ENCODE assay signal across 17 cellular contexts in the genomic region with DNA sequence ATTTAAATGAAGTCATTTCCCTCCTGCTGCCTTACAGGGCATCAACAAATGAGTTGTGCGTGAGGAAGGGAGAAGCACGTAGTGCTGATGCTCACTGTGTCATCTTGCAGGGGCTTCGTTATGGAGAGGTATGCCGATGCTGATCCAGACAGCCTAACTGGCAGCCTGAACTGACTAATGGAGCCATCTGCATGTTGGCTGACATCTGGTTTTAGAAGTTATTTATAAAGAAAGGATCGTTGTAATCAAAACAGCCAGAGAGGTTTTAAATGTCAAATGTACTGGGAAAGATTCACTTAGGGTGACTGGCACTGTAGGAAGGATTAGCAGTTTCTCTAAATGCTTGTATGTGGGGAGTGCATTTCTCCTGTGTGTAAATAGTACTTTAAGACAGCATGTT. TPM values are rescaled to one million over a fixed set of nuclear protein-coding genes. Genes with fewer than 3 reads are reported as not detected.
DNase-seq lines count a peak whose midpoint lies in the region; ATAC-seq and TF ChIP-seq lines count a peak whose summit lies in the region.
"Had no signal": no experiment of that assay in that cellular context is flagged by ENCODE, and none has a peak within 500 bp of the region (broad histone marks: within the 10 kb centered on the region; RNA-seq: fewer than 3 reads in every experiment).

No MANE protein-coding gene starts in this region.

- H3K9me3 Mint-ChIP-seq in HFFc6 = no peaks in the 10 kb centered on the region
- H3K9me3 Mint-ChIP-seq: activated T-cell treated with anti-CD3 and anti-CD28 coated beads, Interleukin-2, amount 50 U/mL, for 72 hours; nephron had no signal

- no peaks in the 10 kb centered on the region for H3K27me3 ChIP-seq in brain microvascular endothelial cell (replicated peaks)
- H3K27me3 ChIP-seq: SJSA1 had no signal

- POLR2A ChIA-PET in GM10248 (lab: Yijun Ruan, JAX) = no interaction called here

- peaks cover 12% of the 10 kb centered on the region for H3K4me1 Mint-ChIP-seq in HFFc6 (ENCODE audit: low read depth)

- H3K27me3 Mint-ChIP-seq in HFFc6 (ENCODE audit: insufficient read depth) = no peaks in the 10 kb centered on the region; the same call in 1 of the 2 replicates

- TF ChIP-seq CTCF in HFFc6 (IDR thresholded peaks at IDR 0.05) = no peak
- no peak for TF ChIP-seq CTCF in brain microvascular endothelial cell (IDR thresholded peaks at IDR 0.05; ENCODE audit: low read depth, low read length, missing control alignments)
- no peak for TF ChIP-seq CTCF in GM10248 (IDR thresholded peaks at IDR 0.05; ENCODE audit: control extremely low read depth, extremely low read depth, low read depth, missing control alignments)

- peak overlapping the region; percentile 47; the same call in 1 of the 2 replicates for H3K4me3 Mint-ChIP-seq in HFFc6
- H3K4me3 Mint-ChIP-seq: activated T-cell treated with anti-CD3 and anti-CD28 coated beads, Interleukin-2, amount 50 U/mL, for 72 hours; nephron had no signal

- ATAC-seq in GM19324 (IDR thresholded peaks at IDR 0.05; ENCODE audit: low FRiP score, unreplicated experiment) = no peak
- ATAC-seq: activated T-cell treated with anti-CD3 and anti-CD28 coated beads, Interleukin-2, amount 50 U/mL, for 72 hours had no signal

- H3K36me3 ChIP-seq in brain microvascular endothelial cell (replicated peaks) = no peaks in the 10 kb centered on the region
- H3K36me3 ChIP-seq: SJSA1, thoracic aorta had no signal

- H3K4me3 ChIP-seq in brain microvascular endothelial cell (ENCODE audit: low read depth, low read length) = no peak overlapping the region
- H3K4me3 ChIP-seq: coronary artery, SJSA1, thoracic aorta had no signal

- in situ Hi-C loops in brain microvascular endothelial cell (cut with HindIII; ENCODE audit: low pct_ligation_motif_present, low sequenced_read_pairs) = no loop called here

- peak overlapping the region; percentile 47; the same call in 1 of the 2 replicates for H3K27ac Mint-ChIP-seq in HFFc6
- H3K27ac Mint-ChIP-seq: activated T-cell treated with anti-CD3 and anti-CD28 coated beads, Interleukin-2, amount 50 U/mL, for 72 hours; nephron had no signal

- H3K27ac ChIP-seq in brain microvascular endothelial cell = no peak overlapping the region
- H3K27ac ChIP-seq: coronary artery, SJSA1, thoracic aorta had no signal

- CTCF ChIA-PET in GM10248 (lab: Yijun Ruan, JAX) = interaction anchor here (1.3 to 2.0 kb wide), 2 partner anchors 10 to 13 kb away, joined by 3 to 10 read pairs; no protein-coding TSS in a partner anchor

- H3K36me3 Mint-ChIP-seq in HFFc6 (ENCODE audit: low read depth) = no peaks in the 10 kb centered on the region

- DNase-seq in AG08395 (ENCODE audit: low spot score) (peak; percentile 38), HFFc6 (no peak), brain microvascular endothelial cell (peak; percentile 7), left kidney (ENCODE audit: low read depth, low spot score) (peak; percentile 54), inferior parietal cortex (ENCODE audit: extremely low spot score) (no peak), GM10248 (ENCODE audit: extremely low spot score) (no peak), NOMO-1 (lab: John Stamatoyannopoulos, UW; ENCODE audit: unreplicated experiment in 2 of 2) (no peak)
- DNase-seq: activated T-cell treated with anti-CD3 and anti-CD28 coated beads, Interleukin-2, amount 50 U/mL, for 72 hours; amygdala; Calu3; GF-D8; NCI-H187 treated with DMSO at 0.1 percent for 48 hours had no signal

RNA-seq across cellular contexts. Expression of a gene that starts 54.6 kb away (rescaled TPM):
- total RNA-seq in HFFc6 (2021; fragmentation: NEBNext Ultra II Directional; extraction: Animal tissue kit (Norgen Biotek cat#: 25700)) = 10 to 100 TPM; 11.5 to 16.4 (median 13.1) TPM

RNA-seq across cellular contexts. Expression of a gene that starts 55.1 kb away (rescaled TPM):
- total RNA-seq in HFFc6 (2021; fragmentation: NEBNext Ultra II Directional; extraction: Animal tissue kit (Norgen Biotek cat#: 25700)) = 10 to 100 TPM; 26.8 to 36.3 (median 30.2) TPM

Comparison
In these comparisons a context has a peak if more than half of its experiments do, and no peak if none do; other contexts are left out.
1. DNase-seq: peak in AG08395 (single experiment), brain microvascular endothelial cell (single experiment) and left kidney (single experiment); none in HFFc6 (single experiment), inferior parietal cortex (single experiment), GM10248 (single experiment) and NOMO-1 (0 of 2).